Comparison of ENCODE assay signal across 1 cellular context in genomic region chr9:99104459-99105151, GRCh38.
TF ChIP-seq lines count a peak whose summit lies in the region.

Gene TGFBR1, plus strand, starts transcription at chr9:99105113. Its CDS starts 93 bp downstream, at chr9:99105206.

TF ChIP-seq in GM12878, 131 proteins besides CTCF, POLR2A, EP300 and RAD21 (continued from another document and continues in another):
- TF ChIP-seq ZNF687 (IDR thresholded peaks at IDR 0.05) (peak; percentile 40; the same call in 1 of the 2 replicates), RFX5 (IDR thresholded peaks at IDR 0.05; ENCODE audit: low read depth, low read length) (no peak), BMI1 (IDR thresholded peaks at IDR 0.05; ENCODE audit: borderline replicate concordance) (no peak), NR2F1 (conservative IDR thresholded peaks at IDR 0.05) (peak; percentile 61), SIX5 (IDR thresholded peaks at IDR 0.05; ENCODE audit: low read depth, low read length, severe bottlenecking) (no peak), BHLHE40 (IDR thresholded peaks at IDR 0.05; ENCODE audit: borderline replicate concordance in 1 of 2, low read depth in 2 of 2, low read length in 1 of 2) (peak in 1 of 2 experiments; percentile 19; a peak in 1 of 4 replicates), GABPA (IDR thresholded peaks at IDR 0.05; ENCODE audit: low read depth) (no peak), STAT1 (conservative IDR thresholded peaks at IDR 0.05) (0 out of 2 replicates have a peak, but pooled peaks have one; percentile 62), NBN (IDR thresholded peaks at IDR 0.05) (peak; percentile 78), YY1 (IDR thresholded peaks at IDR 0.05; ENCODE audit: low read depth, low read length) (no peak; the same call in 1 of the 2 replicates), NFXL1 (IDR thresholded peaks at IDR 0.05; ENCODE audit: borderline replicate concordance) (no peak), NFIC (IDR thresholded peaks at IDR 0.05; ENCODE audit: low read depth, low read length) (no peak), JUNB (IDR thresholded peaks at IDR 0.05) (no peak), RB1 (IDR thresholded peaks at IDR 0.05; ENCODE audit: borderline replicate concordance) (0 out of 2 replicates have a peak, but pooled peaks have one; percentile 76), ZNF384 (IDR thresholded peaks at IDR 0.05; ENCODE audit: borderline replicate concordance, low read depth, low read length) (no peak), FOS (IDR thresholded peaks at IDR 0.05; ENCODE audit: borderline replicate concordance, extremely low read depth, insufficient read length) (no peak), MYB (IDR thresholded peaks at IDR 0.05; ENCODE audit: borderline replicate concordance, low read depth, low read length) (no peak), IKZF1 (conservative IDR thresholded peaks at IDR 0.05) (peak; percentile 15; the same call in 1 of the 2 replicates), RUNX3 (IDR thresholded peaks at IDR 0.05; ENCODE audit: low read length) (no peak), PBX3 (IDR thresholded peaks at IDR 0.05; ENCODE audit: insufficient replicate concordance, low read depth, low read length) (no peak), MYC (IDR thresholded peaks at IDR 0.05; ENCODE audit: insufficient read depth, insufficient read length, insufficient replicate concordance, low read length, severe bottlenecking) (no peak), GATAD2B (conservative IDR thresholded peaks at IDR 0.05; ENCODE audit: low read depth) (peak; percentile 69; the same call in 1 of the 2 replicates), CHD2 (IDR thresholded peaks at IDR 0.05; ENCODE audit: borderline replicate concordance, low read depth, low read length) (peak; percentile 20; the same call in 1 of the 2 replicates), RELA (IDR thresholded peaks at IDR 0.05; ENCODE audit: borderline replicate concordance, partially characterized antibody) (no peak), RELB (IDR thresholded peaks at IDR 0.05; ENCODE audit: low read depth) (no peak), BCL11A (IDR thresholded peaks at IDR 0.05; ENCODE audit: low read depth, low read length) (no peak), CREB1 (IDR thresholded peaks at IDR 0.05; ENCODE audit: low read depth) (no peak), ZZZ3 (IDR thresholded peaks at IDR 0.05; ENCODE audit: control insufficient read depth, insufficient read length, low read depth) (no peak), ZNF24 (IDR thresholded peaks at IDR 0.05) (no peak), MTA2 (IDR thresholded peaks at IDR 0.05; ENCODE audit: low read depth) (no peak), WRNIP1 (IDR thresholded peaks at IDR 0.05; ENCODE audit: borderline replicate concordance, low read depth, low read length) (no peak), EGR1 (IDR thresholded peaks at IDR 0.05; ENCODE audit: borderline replicate concordance in 1 of 2, low read depth in 2 of 2, low read length in 2 of 2) (no peak), CHD4 (IDR thresholded peaks at IDR 0.05) (no peak), BCL3 (IDR thresholded peaks at IDR 0.05; ENCODE audit: borderline replicate concordance, insufficient read depth, low read depth, low read length, poor library complexity, severe bottlenecking) (no peak), STAT3 (IDR thresholded peaks at IDR 0.05; ENCODE audit: low read depth, low read length) (no peak), POU2F2 (IDR thresholded peaks at IDR 0.05; ENCODE audit: borderline replicate concordance, low read depth, low read length) (no peak), SUPT20H (IDR thresholded peaks at IDR 0.05; ENCODE audit: borderline replicate concordance, control insufficient read depth, low read depth, low read length) (no peak), SMAD1 (IDR thresholded peaks at IDR 0.05; ENCODE audit: low read depth, partially characterized antibody) (no peak), NRF1 (conservative IDR thresholded peaks at IDR 0.05; ENCODE audit: low read depth, low read length) (no peak)
- TF ChIP-seq, protein P1, sequence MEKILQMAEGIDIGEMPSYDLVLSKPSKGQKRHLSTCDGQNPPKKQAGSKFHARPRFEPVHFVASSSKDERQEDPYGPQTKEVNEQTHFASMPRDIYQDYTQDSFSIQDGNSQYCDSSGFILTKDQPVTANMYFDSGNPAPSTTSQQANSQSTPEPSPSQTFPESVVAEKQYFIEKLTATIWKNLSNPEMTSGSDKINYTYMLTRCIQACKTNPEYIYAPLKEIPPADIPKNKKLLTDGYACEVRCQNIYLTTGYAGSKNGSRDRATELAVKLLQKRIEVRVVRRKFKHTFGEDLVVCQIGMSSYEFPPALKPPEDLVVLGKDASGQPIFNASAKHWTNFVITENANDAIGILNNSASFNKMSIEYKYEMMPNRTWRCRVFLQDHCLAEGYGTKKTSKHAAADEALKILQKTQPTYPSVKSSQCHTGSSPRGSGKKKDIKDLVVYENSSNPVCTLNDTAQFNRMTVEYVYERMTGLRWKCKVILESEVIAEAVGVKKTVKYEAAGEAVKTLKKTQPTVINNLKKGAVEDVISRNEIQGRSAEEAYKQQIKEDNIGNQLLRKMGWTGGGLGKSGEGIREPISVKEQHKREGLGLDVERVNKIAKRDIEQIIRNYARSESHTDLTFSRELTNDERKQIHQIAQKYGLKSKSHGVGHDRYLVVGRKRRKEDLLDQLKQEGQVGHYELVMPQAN (conservative IDR thresholded peaks at IDR 0.05), result peak; percentile 27; the same call in 1 of the 2 replicates
- TF ChIP-seq, protein P2, sequence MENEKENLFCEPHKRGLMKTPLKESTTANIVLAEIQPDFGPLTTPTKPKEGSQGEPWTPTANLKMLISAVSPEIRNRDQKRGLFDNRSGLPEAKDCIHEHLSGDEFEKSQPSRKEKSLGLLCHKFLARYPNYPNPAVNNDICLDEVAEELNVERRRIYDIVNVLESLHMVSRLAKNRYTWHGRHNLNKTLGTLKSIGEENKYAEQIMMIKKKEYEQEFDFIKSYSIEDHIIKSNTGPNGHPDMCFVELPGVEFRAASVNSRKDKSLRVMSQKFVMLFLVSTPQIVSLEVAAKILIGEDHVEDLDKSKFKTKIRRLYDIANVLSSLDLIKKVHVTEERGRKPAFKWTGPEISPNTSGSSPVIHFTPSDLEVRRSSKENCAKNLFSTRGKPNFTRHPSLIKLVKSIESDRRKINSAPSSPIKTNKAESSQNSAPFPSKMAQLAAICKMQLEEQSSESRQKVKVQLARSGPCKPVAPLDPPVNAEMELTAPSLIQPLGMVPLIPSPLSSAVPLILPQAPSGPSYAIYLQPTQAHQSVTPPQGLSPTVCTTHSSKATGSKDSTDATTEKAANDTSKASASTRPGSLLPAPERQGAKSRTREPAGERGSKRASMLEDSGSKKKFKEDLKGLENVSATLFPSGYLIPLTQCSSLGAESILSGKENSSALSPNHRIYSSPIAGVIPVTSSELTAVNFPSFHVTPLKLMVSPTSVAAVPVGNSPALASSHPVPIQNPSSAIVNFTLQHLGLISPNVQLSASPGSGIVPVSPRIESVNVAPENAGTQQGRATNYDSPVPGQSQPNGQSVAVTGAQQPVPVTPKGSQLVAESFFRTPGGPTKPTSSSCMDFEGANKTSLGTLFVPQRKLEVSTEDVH (IDR thresholded peaks at IDR 0.05; ENCODE audit: low read depth, partially characterized antibody), result no peak
- TF ChIP-seq, protein P3, sequence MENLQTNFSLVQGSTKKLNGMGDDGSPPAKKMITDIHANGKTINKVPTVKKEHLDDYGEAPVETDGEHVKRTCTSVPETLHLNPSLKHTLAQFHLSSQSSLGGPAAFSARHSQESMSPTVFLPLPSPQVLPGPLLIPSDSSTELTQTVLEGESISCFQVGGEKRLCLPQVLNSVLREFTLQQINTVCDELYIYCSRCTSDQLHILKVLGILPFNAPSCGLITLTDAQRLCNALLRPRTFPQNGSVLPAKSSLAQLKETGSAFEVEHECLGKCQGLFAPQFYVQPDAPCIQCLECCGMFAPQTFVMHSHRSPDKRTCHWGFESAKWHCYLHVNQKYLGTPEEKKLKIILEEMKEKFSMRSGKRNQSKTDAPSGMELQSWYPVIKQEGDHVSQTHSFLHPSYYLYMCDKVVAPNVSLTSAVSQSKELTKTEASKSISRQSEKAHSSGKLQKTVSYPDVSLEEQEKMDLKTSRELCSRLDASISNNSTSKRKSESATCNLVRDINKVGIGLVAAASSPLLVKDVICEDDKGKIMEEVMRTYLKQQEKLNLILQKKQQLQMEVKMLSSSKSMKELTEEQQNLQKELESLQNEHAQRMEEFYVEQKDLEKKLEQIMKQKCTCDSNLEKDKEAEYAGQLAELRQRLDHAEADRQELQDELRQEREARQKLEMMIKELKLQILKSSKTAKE (IDR thresholded peaks at IDR 0.05; ENCODE audit: low read depth, poor library complexity, severe bottlenecking), result no peak
- TF ChIP-seq, protein P4, sequence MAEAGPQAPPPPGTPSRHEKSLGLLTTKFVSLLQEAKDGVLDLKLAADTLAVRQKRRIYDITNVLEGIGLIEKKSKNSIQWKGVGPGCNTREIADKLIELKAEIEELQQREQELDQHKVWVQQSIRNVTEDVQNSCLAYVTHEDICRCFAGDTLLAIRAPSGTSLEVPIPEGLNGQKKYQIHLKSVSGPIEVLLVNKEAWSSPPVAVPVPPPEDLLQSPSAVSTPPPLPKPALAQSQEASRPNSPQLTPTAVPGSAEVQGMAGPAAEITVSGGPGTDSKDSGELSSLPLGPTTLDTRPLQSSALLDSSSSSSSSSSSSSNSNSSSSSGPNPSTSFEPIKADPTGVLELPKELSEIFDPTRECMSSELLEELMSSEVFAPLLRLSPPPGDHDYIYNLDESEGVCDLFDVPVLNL (IDR thresholded peaks at IDR 0.05; ENCODE audit: low read depth, low read length), result peak; percentile 43; the same call in 1 of the 2 replicates
- TF ChIP-seq, protein P5, sequence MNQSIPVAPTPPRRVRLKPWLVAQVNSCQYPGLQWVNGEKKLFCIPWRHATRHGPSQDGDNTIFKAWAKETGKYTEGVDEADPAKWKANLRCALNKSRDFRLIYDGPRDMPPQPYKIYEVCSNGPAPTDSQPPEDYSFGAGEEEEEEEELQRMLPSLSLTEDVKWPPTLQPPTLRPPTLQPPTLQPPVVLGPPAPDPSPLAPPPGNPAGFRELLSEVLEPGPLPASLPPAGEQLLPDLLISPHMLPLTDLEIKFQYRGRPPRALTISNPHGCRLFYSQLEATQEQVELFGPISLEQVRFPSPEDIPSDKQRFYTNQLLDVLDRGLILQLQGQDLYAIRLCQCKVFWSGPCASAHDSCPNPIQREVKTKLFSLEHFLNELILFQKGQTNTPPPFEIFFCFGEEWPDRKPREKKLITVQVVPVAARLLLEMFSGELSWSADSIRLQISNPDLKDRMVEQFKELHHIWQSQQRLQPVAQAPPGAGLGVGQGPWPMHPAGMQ (IDR thresholded peaks at IDR 0.05; ENCODE audit: borderline replicate concordance), result no peak
